ENCODE assay signal across 1 cellular context in the genomic region with DNA sequence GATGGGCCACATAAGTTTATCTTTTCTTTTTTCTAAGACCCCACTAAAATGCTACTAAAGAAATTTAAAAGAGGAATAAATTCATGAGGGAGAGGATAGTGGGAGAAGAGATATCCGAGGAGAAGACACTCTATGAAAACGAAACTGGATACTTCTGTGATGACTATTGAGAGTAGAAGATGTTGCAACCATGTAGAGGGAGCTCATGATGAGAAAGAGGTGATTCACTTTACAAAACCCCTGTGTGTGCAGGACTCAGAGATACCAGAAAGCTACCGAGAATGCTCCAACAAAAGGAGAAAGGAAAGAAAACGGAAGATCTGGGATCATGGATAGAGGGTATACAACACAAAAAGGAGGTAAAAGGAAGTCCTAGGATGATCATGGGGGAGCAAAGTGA.
TF ChIP-seq lines count a peak whose summit lies in the region.

No MANE protein-coding gene starts in this region.

TF ChIP-seq in H1, 55 proteins besides CTCF, POLR2A, EP300 and RAD21:
- TF ChIP-seq SP4 (IDR thresholded peaks at IDR 0.05; ENCODE audit: low read length): no peak
- no peak for TF ChIP-seq CBX8 (IDR thresholded peaks at IDR 0.05; ENCODE audit: borderline replicate concordance, low read depth, low read length)
- no peak for TF ChIP-seq TAF7 (optimal IDR thresholded peaks at IDR 0.05; ENCODE audit: borderline replicate concordance, low read depth, low read length)
- TF ChIP-seq HDAC6 (IDR thresholded peaks at IDR 0.05; ENCODE audit: low read depth, low read length): no peak
- no peak for TF ChIP-seq RFX5 (IDR thresholded peaks at IDR 0.05; ENCODE audit: borderline replicate concordance, low read depth, low read length)
- no peak for TF ChIP-seq RBBP5 (IDR thresholded peaks at IDR 0.05; ENCODE audit: borderline replicate concordance, low read depth, low read length)
- no peak for TF ChIP-seq TAF1 (IDR thresholded peaks at IDR 0.05; ENCODE audit: low read depth, low read length)
- TF ChIP-seq CEBPB (IDR thresholded peaks at IDR 0.05; ENCODE audit: low read depth, low read length): no peak
- no peak for TF ChIP-seq SIN3A (conservative IDR thresholded peaks at IDR 0.05 in 1 of 2, IDR thresholded peaks at IDR 0.05 in 1 of 2; ENCODE audit: low read depth in 1 of 2, low read length in 2 of 2)
- TF ChIP-seq SIX5 (IDR thresholded peaks at IDR 0.05; ENCODE audit: low read depth, low read length): no peak
- no peak for TF ChIP-seq YY1 (IDR thresholded peaks at IDR 0.05; ENCODE audit: low read depth, low read length)
- no peak for TF ChIP-seq CTBP2 (IDR thresholded peaks at IDR 0.05; ENCODE audit: borderline replicate concordance, insufficient read depth, insufficient read length, low read length)
- no peak for TF ChIP-seq BACH1 (IDR thresholded peaks at IDR 0.05; ENCODE audit: low read length)
- no peak for TF ChIP-seq KDM4A (IDR thresholded peaks at IDR 0.05; ENCODE audit: low read depth, low read length, severe bottlenecking)
- no peak for TF ChIP-seq TCF12 (IDR thresholded peaks at IDR 0.05; ENCODE audit: low read depth, low read length)
- TF ChIP-seq NRF1 (IDR thresholded peaks at IDR 0.05; ENCODE audit: low read depth, low read length): no peak
- TF ChIP-seq CHD1 (IDR thresholded peaks at IDR 0.05; ENCODE audit: low read depth, low read length): no peak
- TF ChIP-seq ASH2L (IDR thresholded peaks at IDR 0.05; ENCODE audit: low read length): no peak
- TF ChIP-seq GABPA (IDR thresholded peaks at IDR 0.05; ENCODE audit: borderline replicate concordance, insufficient read depth, low read length): no peak
